ENCODE assay signal across 9 cellular contexts in the genomic region with DNA sequence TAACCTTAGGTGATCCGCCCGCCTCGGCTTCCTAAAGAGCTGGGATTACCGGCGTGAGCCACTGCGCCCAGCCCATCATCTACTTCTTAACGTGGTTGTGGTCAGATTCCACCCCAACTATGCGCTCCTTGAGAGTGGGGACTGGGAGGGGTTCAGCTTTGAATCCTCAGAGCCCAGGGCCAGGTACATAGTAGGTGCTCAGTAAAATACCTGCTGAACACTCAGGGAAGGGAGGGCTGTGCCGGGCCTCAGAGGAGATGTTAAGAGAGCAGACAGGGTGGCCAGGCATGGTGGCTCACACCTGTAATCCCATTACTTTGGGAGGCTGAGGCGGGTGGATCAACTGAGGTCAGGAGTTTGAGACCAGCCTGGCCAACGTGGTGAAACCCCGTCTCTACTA. TPM values are rescaled to one million over a fixed set of nuclear protein-coding genes. Genes with fewer than 3 reads are reported as not detected.
DNase-seq lines count a peak whose midpoint lies in the region; ATAC-seq, FAIRE-seq and TF ChIP-seq lines count a peak whose summit lies in the region.
"Had no signal": no experiment of that assay in that cellular context is flagged by ENCODE, and none has a peak within 500 bp of the region (broad histone marks: within the 10 kb centered on the region; RNA-seq: fewer than 3 reads in every experiment).

No MANE protein-coding gene starts in this region.

- no peaks in the 10 kb centered on the region for H3K9me3 ChIP-seq in gastroesophageal sphincter
- no peaks in the 10 kb centered on the region for H3K9me3 ChIP-seq in kidney (ENCODE audit: control insufficient read depth in 1 of 2, low read length in 2 of 2)

- H3K27ac Mint-ChIP-seq in T-helper 1 cell treated with Interleukin-12 subunit alpha and Interleukin-12 subunit beta and Interleukin-4 antibody, amounts not matched to agents 30 μg/mL and 1 μg/mL, for 36 hours: peak overlapping the region; percentile 41
- peak overlapping the region; percentile 99 for H3K27ac Mint-ChIP-seq in activated CD4-positive, alpha-beta memory T cell treated with anti-CD3 and anti-CD28 coated beads, Interleukin-2, amount 10 ng/mL, durations not matched to agents 7 days and 5 days
- peak overlapping the region in 1 of 2 donors; percentile 12 for H3K27ac Mint-ChIP-seq in stimulated activated naive CD8-positive, alpha-beta T cell treated with anti-CD3 and anti-CD28 coated beads, Interleukin-15, amount 100 ng/mL, for 72 hours

- intact Hi-C loops in kidney (cut with DNase I): no loop called here

- FAIRE-seq in H54 (lab: Jason Lieb, UNC): no peak
- no peak for FAIRE-seq in kidney (lab: Jason Lieb, UNC)

- no peak for ATAC-seq in gastroesophageal sphincter
- no peak for ATAC-seq in stimulated activated naive CD8-positive, alpha-beta T cell treated with anti-CD3 and anti-CD28 coated beads, Interleukin-15, amount 100 ng/mL, for 72 hours

- no peak overlapping the region for H3K9ac ChIP-seq in kidney (ENCODE audit: low read length in 2 of 2)

- 56 to 79% methylated on average over 3 to 11 of the region's 12 CpGs for WGBS in gastroesophageal sphincter (ENCODE audit: low coverage in 1 of 2), 2 donors

- peaks cover 32% of the 10 kb centered on the region for H3K4me1 Mint-ChIP-seq in T-helper 1 cell treated with Interleukin-12 subunit alpha and Interleukin-12 subunit beta and Interleukin-4 antibody, amounts not matched to agents 30 μg/mL and 1 μg/mL, for 36 hours (ENCODE audit: low read depth)
- peaks cover 49% of the 10 kb centered on the region for H3K4me1 Mint-ChIP-seq in activated CD4-positive, alpha-beta memory T cell treated with anti-CD3 and anti-CD28 coated beads, Interleukin-2, amount 10 ng/mL, durations not matched to agents 7 days and 5 days
- H3K4me1 Mint-ChIP-seq in stimulated activated naive CD8-positive, alpha-beta T cell treated with anti-CD3 and anti-CD28 coated beads, Interleukin-15, amount 100 ng/mL, for 72 hours: peaks cover 82% of the 10 kb centered on the region

- no peaks in the 10 kb centered on the region for H3K9me3 Mint-ChIP-seq in T-helper 1 cell treated with Interleukin-12 subunit alpha and Interleukin-12 subunit beta and Interleukin-4 antibody, amounts not matched to agents 30 μg/mL and 1 μg/mL, for 36 hours
- no peaks in the 10 kb centered on the region for H3K9me3 Mint-ChIP-seq in activated CD4-positive, alpha-beta memory T cell treated with anti-CD3 and anti-CD28 coated beads, Interleukin-2, amount 10 ng/mL, durations not matched to agents 7 days and 5 days
- H3K9me3 Mint-ChIP-seq in stimulated activated naive CD8-positive, alpha-beta T cell treated with anti-CD3 and anti-CD28 coated beads, Interleukin-15, amount 100 ng/mL, for 72 hours: no peaks in the 10 kb centered on the region

- DNase-seq in T-helper 1 cell: no peak
- DNase-seq in activated CD4-positive, alpha-beta memory T cell treated with anti-CD3 and anti-CD28 coated beads, Interleukin-2, amount 10 ng/mL, durations not matched to agents 7 days and 5 days: no peak
- no peak for DNase-seq in stimulated activated naive CD8-positive, alpha-beta T cell treated with anti-CD3 and anti-CD28 coated beads, Interleukin-15, amount 100 ng/mL, for 72 hours
- DNase-seq in H54 (ENCODE audit: insufficient read length, low spot score): no peak
- no peak for DNase-seq in NCI-H82 (lab: John Stamatoyannopoulos, UW)
- no peak for DNase-seq in kidney

- TF ChIP-seq POLR2A in gastroesophageal sphincter (IDR thresholded peaks at IDR 0.05) (no peak), H54 (IDR thresholded peaks at IDR 0.05; ENCODE audit: low read depth, low read length) (no peak)

- H3K36me3 Mint-ChIP-seq in T-helper 1 cell treated with Interleukin-12 subunit alpha and Interleukin-12 subunit beta and Interleukin-4 antibody, amounts not matched to agents 30 μg/mL and 1 μg/mL, for 36 hours (ENCODE audit: low read depth): peaks cover 12% of the 10 kb centered on the region
- peaks cover 21% of the 10 kb centered on the region for H3K36me3 Mint-ChIP-seq in activated CD4-positive, alpha-beta memory T cell treated with anti-CD3 and anti-CD28 coated beads, Interleukin-2, amount 10 ng/mL, durations not matched to agents 7 days and 5 days (ENCODE audit: low read depth)

- H3K36me3 ChIP-seq in gastroesophageal sphincter: peaks cover 0 to 13% of the 10 kb centered on the region in 2 donors
- no peaks in the 10 kb centered on the region for H3K36me3 ChIP-seq in kidney (ENCODE audit: control insufficient read depth in 1 of 2, insufficient read depth in 2 of 2, low read length in 2 of 2)

- no peak for TF ChIP-seq CTCF in gastroesophageal sphincter (IDR thresholded peaks at IDR 0.05)
- no peak for TF ChIP-seq CTCF in kidney (IDR thresholded peaks at IDR 0.05; ENCODE audit: borderline replicate concordance, extremely low read depth, insufficient read depth)

- no peaks in the 10 kb centered on the region for H3K27me3 Mint-ChIP-seq in T-helper 1 cell treated with Interleukin-12 subunit alpha and Interleukin-12 subunit beta and Interleukin-4 antibody, amounts not matched to agents 30 μg/mL and 1 μg/mL, for 36 hours (ENCODE audit: low read depth)
- no peaks in the 10 kb centered on the region for H3K27me3 Mint-ChIP-seq in activated CD4-positive, alpha-beta memory T cell treated with anti-CD3 and anti-CD28 coated beads, Interleukin-2, amount 10 ng/mL, durations not matched to agents 7 days and 5 days
- no peaks in the 10 kb centered on the region for H3K27me3 Mint-ChIP-seq in stimulated activated naive CD8-positive, alpha-beta T cell treated with anti-CD3 and anti-CD28 coated beads, Interleukin-15, amount 100 ng/mL, for 72 hours

- H3K27ac ChIP-seq in gastroesophageal sphincter (peak overlapping the region; percentile 70 to 98 (median 94)), kidney (ENCODE audit: low read depth in 2 of 2, low read length in 2 of 2) (no peak overlapping the region)

- POLR2A ChIA-PET in activated CD4-positive, alpha-beta memory T cell treated with anti-CD3 and anti-CD28 coated beads, Interleukin-2, amount 10 ng/mL, durations not matched to agents 7 days and 5 days (lab: Charles Lee): interaction anchor here (1.2 to 12.9 kb wide), 8 partner anchors 11 to 189 kb away, joined by 3 to 244 read pairs (median 27); a partner anchor contains a TSS

- peaks cover 3 to 80% (median 26%) of the 10 kb centered on the region in 3 donors for H3K4me1 ChIP-seq in gastroesophageal sphincter
- peaks cover 0 to 10% of the 10 kb centered on the region in 2 donors for H3K4me1 ChIP-seq in kidney (ENCODE audit: control insufficient read depth in 1 of 2, insufficient read depth in 1 of 2, low read depth in 1 of 2, low read length in 2 of 2)

- H3K4me3 ChIP-seq in gastroesophageal sphincter (peak overlapping the region in 1 of 2 donors; percentile 57), kidney (ENCODE audit: low read length in 2 of 2) (no peak overlapping the region)

- no peak for TF ChIP-seq EP300 in gastroesophageal sphincter (IDR thresholded peaks at IDR 0.05)

- peak overlapping the region; percentile 56 for H3K4me3 Mint-ChIP-seq in T-helper 1 cell treated with Interleukin-12 subunit alpha and Interleukin-12 subunit beta and Interleukin-4 antibody, amounts not matched to agents 30 μg/mL and 1 μg/mL, for 36 hours
- peak overlapping the region; percentile 88 for H3K4me3 Mint-ChIP-seq in activated CD4-positive, alpha-beta memory T cell treated with anti-CD3 and anti-CD28 coated beads, Interleukin-2, amount 10 ng/mL, durations not matched to agents 7 days and 5 days
- peak overlapping the region; percentile 63 to 83 for H3K4me3 Mint-ChIP-seq in stimulated activated naive CD8-positive, alpha-beta T cell treated with anti-CD3 and anti-CD28 coated beads, Interleukin-15, amount 100 ng/mL, for 72 hours

- H3K27me3 ChIP-seq in gastroesophageal sphincter: no peaks in the 10 kb centered on the region

- CTCF ChIA-PET in activated CD4-positive, alpha-beta memory T cell treated with anti-CD3 and anti-CD28 coated beads, Interleukin-2, amount 10 ng/mL, durations not matched to agents 7 days and 5 days (lab: Charles Lee): interaction anchor here (0.5 to 13.4 kb wide), 5 partner anchors 9 to 106 kb away, joined by 3 to 301 read pairs (median 4); a partner anchor contains a TSS

RNA-seq across cellular contexts. Expression of a gene that starts 1.2 kb away (rescaled TPM):
- 1,000 to 10,000 TPM; 2,209 to 2,240 TPM for total RNA-seq in activated CD4-positive, alpha-beta memory T cell treated with anti-CD3 and anti-CD28 coated beads, Interleukin-2, amount 10 ng/mL, durations not matched to agents 7 days and 5 days
- total RNA-seq in gastroesophageal sphincter: 1,000 to 10,000 TPM in 3 of 4 donors, 100 to 1,000 TPM in 1; 747 to 1,092 (median 1,059) TPM
- total RNA-seq in kidney: 227 TPM
- polyA plus RNA-seq in kidney (ENCODE audit: insufficient read depth, low read depth, low replicate concordance): 496 TPM

RNA-seq across cellular contexts. Expression of a gene that starts 11.9 kb away (rescaled TPM):
- total RNA-seq in activated CD4-positive, alpha-beta memory T cell treated with anti-CD3 and anti-CD28 coated beads, Interleukin-2, amount 10 ng/mL, durations not matched to agents 7 days and 5 days: 10 to 100 TPM; 36.6 to 36.9 TPM
- total RNA-seq in gastroesophageal sphincter: 10 to 100 TPM; 16.3 to 29.1 (median 20.2) TPM
- total RNA-seq in kidney: 27.5 TPM
- 26.3 TPM for polyA plus RNA-seq in kidney (ENCODE audit: insufficient read depth, low read depth, low replicate concordance)

RNA-seq across cellular contexts. Expression of a gene that starts 15.7 kb away (rescaled TPM):
- total RNA-seq in activated CD4-positive, alpha-beta memory T cell treated with anti-CD3 and anti-CD28 coated beads, Interleukin-2, amount 10 ng/mL, durations not matched to agents 7 days and 5 days: 10 to 100 TPM; 19.1 to 21.6 TPM
- total RNA-seq in gastroesophageal sphincter: 10 to 100 TPM in 3 of 4 donors, 1 to 10 TPM in 1; 9.2 to 19.3 (median 17.2) TPM
- total RNA-seq in kidney: 6.3 TPM
- polyA plus RNA-seq in kidney (ENCODE audit: insufficient read depth, low read depth, low replicate concordance): 29.6 TPM

RNA-seq across cellular contexts. Expression of a gene that starts 22.6 kb away (rescaled TPM):
- total RNA-seq in activated CD4-positive, alpha-beta memory T cell treated with anti-CD3 and anti-CD28 coated beads, Interleukin-2, amount 10 ng/mL, durations not matched to agents 7 days and 5 days: 10 to 100 TPM; 40.9 to 42.7 TPM
- total RNA-seq in gastroesophageal sphincter: 100 to 1,000 TPM; 128 to 234 (median 137) TPM
- total RNA-seq in kidney: 125 TPM
- 32.1 TPM for polyA plus RNA-seq in kidney (ENCODE audit: insufficient read depth, low read depth, low replicate concordance)

RNA-seq across cellular contexts. Expression of a gene that starts 34.8 kb away (rescaled TPM):
- 100 to 1,000 TPM; 161 to 162 TPM for total RNA-seq in activated CD4-positive, alpha-beta memory T cell treated with anti-CD3 and anti-CD28 coated beads, Interleukin-2, amount 10 ng/mL, durations not matched to agents 7 days and 5 days
- total RNA-seq in gastroesophageal sphincter (1 to 10 TPM; 2.9 to 4.9 (median 3.2) TPM), kidney (12.8 TPM)
- polyA plus RNA-seq in kidney (ENCODE audit: insufficient read depth, low read depth, low replicate concordance): 2.2 TPM
- total RNA-seq: A172 had no signal

Comparison
In these comparisons a context has a peak if more than half of its experiments do, and no peak if none do; other contexts are left out.
1. H3K27ac ChIP-seq: peak in gastroesophageal sphincter (4 of 4); none in kidney (0 of 2).
2. Peak in every context shown above with its lines, with median percentiles within 50 percentile points of each other: H3K4me3 Mint-ChIP-seq.